1 cellular context compared by ENCODE assay signal in the genomic region with DNA sequence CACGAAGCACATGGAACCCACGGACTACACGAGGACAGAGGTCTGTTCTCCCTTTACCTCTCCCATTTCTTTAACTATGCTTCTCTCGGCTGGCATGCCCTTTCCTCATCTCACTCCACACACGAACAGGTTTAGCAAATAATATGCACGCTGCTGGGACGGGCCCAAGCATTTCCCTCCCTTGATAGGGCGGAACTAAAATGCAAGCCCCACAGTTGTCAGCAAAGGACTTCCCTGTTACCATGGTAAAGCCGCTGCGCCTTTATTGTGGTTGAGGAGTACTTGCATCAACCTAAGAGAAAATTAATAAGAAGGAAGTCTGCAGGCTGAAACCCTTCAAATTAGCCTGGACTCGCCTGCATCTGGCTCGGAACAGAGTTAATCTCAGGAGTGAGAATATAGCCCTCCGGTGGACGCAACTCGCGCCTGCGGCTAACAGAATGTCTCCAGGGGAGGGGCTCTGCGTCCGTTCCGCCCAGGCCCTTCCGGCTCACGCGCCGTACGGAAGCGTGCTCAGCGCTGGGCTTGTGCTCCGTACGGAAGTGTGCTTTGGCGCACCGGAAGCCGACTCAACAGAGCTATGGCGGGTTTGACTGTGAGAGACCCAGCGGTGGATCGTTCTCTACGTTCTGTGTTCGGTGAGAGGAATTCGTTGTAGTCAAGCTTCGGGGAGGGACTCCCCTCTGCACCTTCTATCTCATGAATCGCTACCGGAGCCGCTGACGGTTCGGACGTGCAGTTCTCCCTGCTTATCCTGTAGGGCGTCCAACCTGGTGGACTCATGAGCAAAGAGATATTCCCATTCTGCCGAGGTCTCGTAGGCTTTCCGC.
TF ChIP-seq lines count a peak whose summit lies in the region.

A gene with protein sequence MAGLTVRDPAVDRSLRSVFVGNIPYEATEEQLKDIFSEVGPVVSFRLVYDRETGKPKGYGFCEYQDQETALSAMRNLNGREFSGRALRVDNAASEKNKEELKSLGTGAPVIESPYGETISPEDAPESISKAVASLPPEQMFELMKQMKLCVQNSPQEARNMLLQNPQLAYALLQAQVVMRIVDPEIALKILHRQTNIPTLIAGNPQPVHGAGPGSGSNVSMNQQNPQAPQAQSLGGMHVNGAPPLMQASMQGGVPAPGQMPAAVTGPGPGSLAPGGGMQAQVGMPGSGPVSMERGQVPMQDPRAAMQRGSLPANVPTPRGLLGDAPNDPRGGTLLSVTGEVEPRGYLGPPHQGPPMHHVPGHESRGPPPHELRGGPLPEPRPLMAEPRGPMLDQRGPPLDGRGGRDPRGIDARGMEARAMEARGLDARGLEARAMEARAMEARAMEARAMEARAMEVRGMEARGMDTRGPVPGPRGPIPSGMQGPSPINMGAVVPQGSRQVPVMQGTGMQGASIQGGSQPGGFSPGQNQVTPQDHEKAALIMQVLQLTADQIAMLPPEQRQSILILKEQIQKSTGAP (plus strand): TSS at position 555 of the 830 bp plus-strand sequence. CDS start 26 bp downstream, at position 581.

TF ChIP-seq in K562, 482 proteins besides CTCF, POLR2A, EP300 and RAD21 (continued from another document and continues in another):
- TF ChIP-seq, protein P1, sequence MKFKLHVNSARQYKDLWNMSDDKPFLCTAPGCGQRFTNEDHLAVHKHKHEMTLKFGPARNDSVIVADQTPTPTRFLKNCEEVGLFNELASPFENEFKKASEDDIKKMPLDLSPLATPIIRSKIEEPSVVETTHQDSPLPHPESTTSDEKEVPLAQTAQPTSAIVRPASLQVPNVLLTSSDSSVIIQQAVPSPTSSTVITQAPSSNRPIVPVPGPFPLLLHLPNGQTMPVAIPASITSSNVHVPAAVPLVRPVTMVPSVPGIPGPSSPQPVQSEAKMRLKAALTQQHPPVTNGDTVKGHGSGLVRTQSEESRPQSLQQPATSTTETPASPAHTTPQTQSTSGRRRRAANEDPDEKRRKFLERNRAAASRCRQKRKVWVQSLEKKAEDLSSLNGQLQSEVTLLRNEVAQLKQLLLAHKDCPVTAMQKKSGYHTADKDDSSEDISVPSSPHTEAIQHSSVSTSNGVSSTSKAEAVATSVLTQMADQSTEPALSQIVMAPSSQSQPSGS (CRISPR knock-in tag; IDR thresholded peaks at IDR 0.05): no peak
- TF ChIP-seq FOXP1 (CRISPR knock-in tag; IDR thresholded peaks at IDR 0.05): peak; percentile 17; the same call in 1 of the 2 replicates
- 0 out of 2 replicates have a peak, but pooled peaks have one; percentile 19 for TF ChIP-seq ZEB2 (IDR thresholded peaks at IDR 0.05)
- no peak; the same call in 1 of the 2 replicates for TF ChIP-seq ESRRA (IDR thresholded peaks at IDR 0.05; ENCODE audit: borderline replicate concordance, low read depth)
- TF ChIP-seq, protein P2, sequence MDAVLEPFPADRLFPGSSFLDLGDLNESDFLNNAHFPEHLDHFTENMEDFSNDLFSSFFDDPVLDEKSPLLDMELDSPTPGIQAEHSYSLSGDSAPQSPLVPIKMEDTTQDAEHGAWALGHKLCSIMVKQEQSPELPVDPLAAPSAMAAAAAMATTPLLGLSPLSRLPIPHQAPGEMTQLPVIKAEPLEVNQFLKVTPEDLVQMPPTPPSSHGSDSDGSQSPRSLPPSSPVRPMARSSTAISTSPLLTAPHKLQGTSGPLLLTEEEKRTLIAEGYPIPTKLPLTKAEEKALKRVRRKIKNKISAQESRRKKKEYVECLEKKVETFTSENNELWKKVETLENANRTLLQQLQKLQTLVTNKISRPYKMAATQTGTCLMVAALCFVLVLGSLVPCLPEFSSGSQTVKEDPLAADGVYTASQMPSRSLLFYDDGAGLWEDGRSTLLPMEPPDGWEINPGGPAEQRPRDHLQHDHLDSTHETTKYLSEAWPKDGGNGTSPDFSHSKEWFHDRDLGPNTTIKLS (IDR thresholded peaks at IDR 0.05; ENCODE audit: borderline replicate concordance, low read depth): no peak
- TF ChIP-seq, protein P3, sequence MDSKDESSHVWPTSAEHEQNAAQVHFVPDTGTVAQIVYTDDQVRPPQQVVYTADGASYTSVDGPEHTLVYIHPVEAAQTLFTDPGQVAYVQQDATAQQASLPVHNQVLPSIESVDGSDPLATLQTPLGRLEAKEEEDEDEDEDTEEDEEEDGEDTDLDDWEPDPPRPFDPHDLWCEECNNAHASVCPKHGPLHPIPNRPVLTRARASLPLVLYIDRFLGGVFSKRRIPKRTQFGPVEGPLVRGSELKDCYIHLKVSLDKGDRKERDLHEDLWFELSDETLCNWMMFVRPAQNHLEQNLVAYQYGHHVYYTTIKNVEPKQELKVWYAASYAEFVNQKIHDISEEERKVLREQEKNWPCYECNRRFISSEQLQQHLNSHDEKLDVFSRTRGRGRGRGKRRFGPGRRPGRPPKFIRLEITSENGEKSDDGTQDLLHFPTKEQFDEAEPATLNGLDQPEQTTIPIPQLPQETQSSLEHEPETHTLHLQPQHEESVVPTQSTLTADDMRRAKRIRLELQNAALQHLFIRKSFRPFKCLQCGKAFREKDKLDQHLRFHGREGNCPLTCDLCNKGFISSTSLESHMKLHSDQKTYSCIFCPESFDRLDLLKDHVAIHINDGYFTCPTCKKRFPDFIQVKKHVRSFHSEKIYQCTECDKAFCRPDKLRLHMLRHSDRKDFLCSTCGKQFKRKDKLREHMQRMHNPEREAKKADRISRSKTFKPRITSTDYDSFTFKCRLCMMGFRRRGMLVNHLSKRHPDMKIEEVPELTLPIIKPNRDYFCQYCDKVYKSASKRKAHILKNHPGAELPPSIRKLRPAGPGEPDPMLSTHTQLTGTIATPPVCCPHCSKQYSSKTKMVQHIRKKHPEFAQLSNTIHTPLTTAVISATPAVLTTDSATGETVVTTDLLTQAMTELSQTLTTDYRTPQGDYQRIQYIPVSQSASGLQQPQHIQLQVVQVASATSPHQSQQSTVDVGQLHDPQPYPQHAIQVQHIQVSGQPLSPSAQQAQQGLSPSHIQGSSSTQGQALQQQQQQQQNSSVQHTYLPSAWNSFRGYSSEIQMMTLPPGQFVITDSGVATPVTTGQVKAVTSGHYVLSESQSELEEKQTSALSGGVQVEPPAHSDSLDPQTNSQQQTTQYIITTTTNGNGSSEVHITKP (IDR thresholded peaks at IDR 0.05; ENCODE audit: partially characterized antibody): peak; percentile 43
- TF ChIP-seq, protein P4, sequence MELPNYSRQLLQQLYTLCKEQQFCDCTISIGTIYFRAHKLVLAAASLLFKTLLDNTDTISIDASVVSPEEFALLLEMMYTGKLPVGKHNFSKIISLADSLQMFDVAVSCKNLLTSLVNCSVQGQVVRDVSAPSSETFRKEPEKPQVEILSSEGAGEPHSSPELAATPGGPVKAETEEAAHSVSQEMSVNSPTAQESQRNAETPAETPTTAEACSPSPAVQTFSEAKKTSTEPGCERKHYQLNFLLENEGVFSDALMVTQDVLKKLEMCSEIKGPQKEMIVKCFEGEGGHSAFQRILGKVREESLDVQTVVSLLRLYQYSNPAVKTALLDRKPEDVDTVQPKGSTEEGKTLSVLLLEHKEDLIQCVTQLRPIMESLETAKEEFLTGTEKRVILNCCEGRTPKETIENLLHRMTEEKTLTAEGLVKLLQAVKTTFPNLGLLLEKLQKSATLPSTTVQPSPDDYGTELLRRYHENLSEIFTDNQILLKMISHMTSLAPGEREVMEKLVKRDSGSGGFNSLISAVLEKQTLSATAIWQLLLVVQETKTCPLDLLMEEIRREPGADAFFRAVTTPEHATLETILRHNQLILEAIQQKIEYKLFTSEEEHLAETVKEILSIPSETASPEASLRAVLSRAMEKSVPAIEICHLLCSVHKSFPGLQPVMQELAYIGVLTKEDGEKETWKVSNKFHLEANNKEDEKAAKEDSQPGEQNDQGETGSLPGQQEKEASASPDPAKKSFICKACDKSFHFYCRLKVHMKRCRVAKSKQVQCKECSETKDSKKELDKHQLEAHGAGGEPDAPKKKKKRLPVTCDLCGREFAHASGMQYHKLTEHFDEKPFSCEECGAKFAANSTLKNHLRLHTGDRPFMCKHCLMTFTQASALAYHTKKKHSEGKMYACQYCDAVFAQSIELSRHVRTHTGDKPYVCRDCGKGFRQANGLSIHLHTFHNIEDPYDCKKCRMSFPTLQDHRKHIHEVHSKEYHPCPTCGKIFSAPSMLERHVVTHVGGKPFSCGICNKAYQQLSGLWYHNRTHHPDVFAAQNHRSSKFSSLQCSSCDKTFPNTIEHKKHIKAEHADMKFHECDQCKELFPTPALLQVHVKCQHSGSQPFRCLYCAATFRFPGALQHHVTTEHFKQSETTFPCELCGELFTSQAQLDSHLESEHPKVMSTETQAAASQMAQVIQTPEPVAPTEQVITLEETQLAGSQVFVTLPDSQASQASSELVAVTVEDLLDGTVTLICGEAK (IDR thresholded peaks at IDR 0.05): peak; percentile 97
- TF ChIP-seq, protein P4 (CRISPR knock-in tag; IDR thresholded peaks at IDR 0.05): no peak
- TF ChIP-seq JUND (IDR thresholded peaks at IDR 0.05; ENCODE audit: borderline replicate concordance, low read depth, low read length): peak; percentile 50
- no peak; the same call in 2 of the 3 replicates for TF ChIP-seq JUND (tag; IDR thresholded peaks at IDR 0.05; ENCODE audit: borderline replicate concordance, low read depth, low read length)
- TF ChIP-seq SP2 (IDR thresholded peaks at IDR 0.05; ENCODE audit: extremely low read depth, low read depth, low read length, poor library complexity, severe bottlenecking): no peak
- TF ChIP-seq ZNF668 (CRISPR knock-in tag; IDR thresholded peaks at IDR 0.05): no peak
- no peak for TF ChIP-seq TAF15 (IDR thresholded peaks at IDR 0.05; ENCODE audit: low read depth, low read length)
- no peak for TF ChIP-seq SLC30A9 (CRISPR knock-in tag; IDR thresholded peaks at IDR 0.05)
- TF ChIP-seq ZNF589 (CRISPR knock-in tag; IDR thresholded peaks at IDR 0.05; ENCODE audit: low read depth): no peak
- no peak for TF ChIP-seq TEAD4 (IDR thresholded peaks at IDR 0.05; ENCODE audit: low read length)
- no peak for TF ChIP-seq TEAD4 (CRISPR knock-in tag; IDR thresholded peaks at IDR 0.05; ENCODE audit: borderline replicate concordance)
- TF ChIP-seq HNRNPLL (IDR thresholded peaks at IDR 0.05; ENCODE audit: low read depth, low read length, poor library complexity, severe bottlenecking): peak; percentile 100
- TF ChIP-seq ZNF75A (CRISPR knock-in tag; IDR thresholded peaks at IDR 0.05): no peak
- TF ChIP-seq NFYB (IDR thresholded peaks at IDR 0.05; ENCODE audit: extremely low read depth, insufficient read length): no peak
- peak; percentile 81 for TF ChIP-seq TCF7L2 (IDR thresholded peaks at IDR 0.05; ENCODE audit: low read depth, low read length)
- TF ChIP-seq, protein P5, sequence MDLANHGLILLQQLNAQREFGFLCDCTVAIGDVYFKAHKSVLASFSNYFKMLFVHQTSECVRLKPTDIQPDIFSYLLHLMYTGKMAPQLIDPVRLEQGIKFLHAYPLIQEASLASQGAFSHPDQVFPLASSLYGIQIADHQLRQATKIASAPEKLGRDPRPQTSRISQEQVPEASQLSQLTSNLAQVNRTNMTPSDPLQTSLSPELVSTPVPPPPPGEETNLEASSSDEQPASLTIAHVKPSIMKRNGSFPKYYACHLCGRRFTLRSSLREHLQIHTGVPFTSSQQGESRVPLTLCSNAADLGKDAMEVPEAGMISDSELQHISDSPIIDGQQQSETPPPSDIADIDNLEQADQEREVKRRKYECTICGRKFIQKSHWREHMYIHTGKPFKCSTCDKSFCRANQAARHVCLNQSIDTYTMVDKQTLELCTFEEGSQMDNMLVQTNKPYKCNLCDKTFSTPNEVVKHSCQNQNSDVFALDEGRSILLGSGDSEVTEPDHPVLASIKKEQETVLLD (IDR thresholded peaks at IDR 0.05): 0 out of 2 replicates have a peak, but pooled peaks have one; percentile 20
- TF ChIP-seq HDAC3 (IDR thresholded peaks at IDR 0.05; ENCODE audit: borderline replicate concordance, partially characterized antibody): peak; percentile 97
- no peak for TF ChIP-seq POU5F1 (IDR thresholded peaks at IDR 0.05; ENCODE audit: borderline replicate concordance, low read depth, low read length, partially characterized antibody)
- TF ChIP-seq ZNF263 (CRISPR knock-in tag; IDR thresholded peaks at IDR 0.05; ENCODE audit: borderline replicate concordance): no peak
- no peak for TF ChIP-seq CAMTA2 (CRISPR knock-in tag; conservative IDR thresholded peaks at IDR 0.05)
- no peak for TF ChIP-seq HNRNPK (IDR thresholded peaks at IDR 0.05; ENCODE audit: low read depth, low read length, poor library complexity, severe bottlenecking)
- TF ChIP-seq SMC3 (conservative IDR thresholded peaks at IDR 0.05; ENCODE audit: insufficient read depth, low read depth, low read length): no peak
- peak; percentile 18; the same call in 1 of the 2 replicates for TF ChIP-seq ZNF316 (IDR thresholded peaks at IDR 0.05)
- TF ChIP-seq LARP7 (IDR thresholded peaks at IDR 0.05): no peak
- no peak for TF ChIP-seq ARID1B (IDR thresholded peaks at IDR 0.05)
- TF ChIP-seq L3MBTL2 (IDR thresholded peaks at IDR 0.05): peak; percentile 78
- peak; percentile 32; the same call in 1 of the 2 replicates for TF ChIP-seq CREB1 (IDR thresholded peaks at IDR 0.05)
- peak; percentile 41; the same call in 1 of the 2 replicates for TF ChIP-seq CREB1 (CRISPR knock-in tag; IDR thresholded peaks at IDR 0.05)
- TF ChIP-seq OTX1 (CRISPR knock-in tag; IDR thresholded peaks at IDR 0.05): no peak
- TF ChIP-seq ZNF408 (CRISPR knock-in tag; IDR thresholded peaks at IDR 0.05; ENCODE audit: low read depth): no peak
- no peak for TF ChIP-seq PRMT5 (CRISPR knock-in tag; IDR thresholded peaks at IDR 0.05)
- peak; percentile 76 for TF ChIP-seq POLR2AphosphoS5 (IDR thresholded peaks at IDR 0.05; ENCODE audit: control insufficient read depth, insufficient read depth, low read depth, low read length)
- no peak for TF ChIP-seq ILF3 (IDR thresholded peaks at IDR 0.05; ENCODE audit: borderline replicate concordance)
- no peak for TF ChIP-seq TAL1 (IDR thresholded peaks at IDR 0.05)
- TF ChIP-seq EGR1 (conservative IDR thresholded peaks at IDR 0.05): no peak
- no peak for TF ChIP-seq CHCHD3 (CRISPR knock-in tag; IDR thresholded peaks at IDR 0.05)
- TF ChIP-seq ARNT (IDR thresholded peaks at IDR 0.05): no peak
- TF ChIP-seq SMARCA5 (IDR thresholded peaks at IDR 0.05): no peak
